8 cellular contexts compared by ENCODE assay signal in genomic region chr1:160219062-160219929, GRCh38. TPM values are rescaled to one million over a fixed set of nuclear protein-coding genes. Genes with fewer than 3 reads are reported as not detected.
DNase-seq lines count a peak whose midpoint lies in the region; TF ChIP-seq lines count a peak whose summit lies in the region.

No MANE protein-coding gene starts in this region.

- no peak for TF ChIP-seq POLR2A in ovary (IDR thresholded peaks at IDR 0.05)

- in situ Hi-C loops in SK-MEL-5 (cut with HindIII; ENCODE audit: low pct_unique_long_range_greater_than_20kb, low sequenced_read_pairs) = no loop called here

- no peaks in the 10 kb centered on the region for H3K36me3 ChIP-seq in ovary

- no peaks in the 10 kb centered on the region for H3K4me1 Mint-ChIP-seq in activated naive CD4-positive, alpha-beta T cell treated with anti-CD3 and anti-CD28 coated beads, Interleukin-2, amount 10 ng/mL, durations not matched to agents 7 days and 5 days
- no peaks in the 10 kb centered on the region for H3K4me1 Mint-ChIP-seq in activated T-helper 2 cell treated with anti-CD3 and anti-CD28 coated beads, Interferon-gamma antibody, Interleukin-2, Interleukin-4, amounts not matched to agents 10 μg/mL and 5 μg/mL and 100 μg/mL, durations not matched to agents 14 hours and 24 hours and 36 hours (ENCODE audit: low read depth)

- peak overlapping the region; percentile 15 for H3K27ac Mint-ChIP-seq in activated naive CD4-positive, alpha-beta T cell treated with anti-CD3 and anti-CD28 coated beads, Interleukin-2, amount 10 ng/mL, durations not matched to agents 7 days and 5 days
- no peak overlapping the region for H3K27ac Mint-ChIP-seq in activated T-helper 2 cell treated with anti-CD3 and anti-CD28 coated beads, Interferon-gamma antibody, Interleukin-2, Interleukin-4, amounts not matched to agents 10 μg/mL and 5 μg/mL and 100 μg/mL, durations not matched to agents 14 hours and 24 hours and 36 hours

- no peak for TF ChIP-seq EP300 in ovary (IDR thresholded peaks at IDR 0.05)

- H3K4me1 ChIP-seq in ovary (ENCODE audit: insufficient read depth) = peaks cover 2% of the 10 kb centered on the region

- no peaks in the 10 kb centered on the region for H3K9me3 Mint-ChIP-seq in activated naive CD4-positive, alpha-beta T cell treated with anti-CD3 and anti-CD28 coated beads, Interleukin-2, amount 10 ng/mL, durations not matched to agents 7 days and 5 days
- no peaks in the 10 kb centered on the region for H3K9me3 Mint-ChIP-seq in activated T-helper 2 cell treated with anti-CD3 and anti-CD28 coated beads, Interferon-gamma antibody, Interleukin-2, Interleukin-4, amounts not matched to agents 10 μg/mL and 5 μg/mL and 100 μg/mL, durations not matched to agents 14 hours and 24 hours and 36 hours

- no peak overlapping the region for H3K4me3 Mint-ChIP-seq in activated naive CD4-positive, alpha-beta T cell treated with anti-CD3 and anti-CD28 coated beads, Interleukin-2, amount 10 ng/mL, durations not matched to agents 7 days and 5 days
- H3K4me3 Mint-ChIP-seq in activated T-helper 2 cell treated with anti-CD3 and anti-CD28 coated beads, Interferon-gamma antibody, Interleukin-2, Interleukin-4, amounts not matched to agents 10 μg/mL and 5 μg/mL and 100 μg/mL, durations not matched to agents 14 hours and 24 hours and 36 hours (ENCODE audit: low read depth) = no peak overlapping the region

- H3K27me3 Mint-ChIP-seq in activated naive CD4-positive, alpha-beta T cell treated with anti-CD3 and anti-CD28 coated beads, Interleukin-2, amount 10 ng/mL, durations not matched to agents 7 days and 5 days = no peaks in the 10 kb centered on the region
- H3K27me3 Mint-ChIP-seq in activated T-helper 2 cell treated with anti-CD3 and anti-CD28 coated beads, Interferon-gamma antibody, Interleukin-2, Interleukin-4, amounts not matched to agents 10 μg/mL and 5 μg/mL and 100 μg/mL, durations not matched to agents 14 hours and 24 hours and 36 hours (ENCODE audit: low read depth) = no peaks in the 10 kb centered on the region

- no peak for DNase-seq in activated naive CD4-positive, alpha-beta T cell treated with anti-CD3 and anti-CD28 coated beads, Interleukin-2, amount 10 ng/mL, durations not matched to agents 7 days and 5 days
- DNase-seq in activated naive CD4-positive, alpha-beta T cell (lab: John Stamatoyannopoulos, UW) = no peak
- peak; percentile 71 for DNase-seq in SK-MEL-5 (ENCODE audit: low read depth, low spot score)
- DNase-seq in fibroblast of villous mesenchyme (ENCODE audit: low read depth) = peak; percentile 77
- DNase-seq in ovary = peak in 4 of 5 donors; percentile 40 to 62 (median 56)
- no peak for DNase-seq in activated T-helper 2 cell treated with anti-CD3 and anti-CD28 coated beads, Interferon-gamma antibody, Interleukin-2, Interleukin-4, amounts not matched to agents 10 μg/mL and 5 μg/mL and 100 μg/mL, durations not matched to agents 14 hours and 24 hours and 36 hours (ENCODE audit: low spot score)
- no peak for DNase-seq in NCI-H2029 treated with DMSO at 0.1 percent for 48 hours (lab: John Stamatoyannopoulos, UW)
- no peak for DNase-seq in NCI-H748 treated with DMSO at 0.1 percent for 48 hours (lab: John Stamatoyannopoulos, UW)

- H3K27ac ChIP-seq in ovary = peak overlapping the region in 1 of 2 donors; percentile 26

- H3K27me3 ChIP-seq in ovary = no peaks in the 10 kb centered on the region

- TF ChIP-seq CTCF in fibroblast of villous mesenchyme (IDR thresholded peaks at IDR 0.05; ENCODE audit: insufficient read depth, low read depth, low read length) (peak; percentile 74), ovary (IDR thresholded peaks at IDR 0.05) (peak; percentile 12 to 50 (median 33))

- H3K9me3 ChIP-seq in ovary = no peaks in the 10 kb centered on the region

- 40 to 49% (median 43%) methylated on average over 4 of the region's 4 CpGs for WGBS in ovary, 3 donors

- CTCF ChIA-PET in activated naive CD4-positive, alpha-beta T cell treated with anti-CD3 and anti-CD28 coated beads, Interleukin-2, amount 10 ng/mL, durations not matched to agents 7 days and 5 days (lab: Charles Lee) = interaction anchor here (1.0 to 2.7 kb wide), 14 partner anchors 10 to 157 kb away, joined by 3 to 10 read pairs (median 3); no protein-coding TSS in a partner anchor

- H3K4me3 ChIP-seq in fibroblast of villous mesenchyme (ENCODE audit: low read depth, low read length) (no peak overlapping the region), ovary (no peak overlapping the region)

- intact Hi-C loops in ovary (cut with DNase I) = loop anchor here in 2 of 4 donors (2.0 to 5.0 kb wide), 2 partner anchors 26 to 117 kb away; no protein-coding TSS in a partner anchor
- intact Hi-C loops in activated T-helper 2 cell treated with anti-CD3 and anti-CD28 coated beads, Interferon-gamma antibody, Interleukin-2, Interleukin-4, amounts not matched to agents 10 μg/mL and 5 μg/mL and 100 μg/mL, durations not matched to agents 14 hours and 24 hours and 36 hours (cut with micrococcal nuclease) = no loop called here

- H3K36me3 Mint-ChIP-seq in activated naive CD4-positive, alpha-beta T cell treated with anti-CD3 and anti-CD28 coated beads, Interleukin-2, amount 10 ng/mL, durations not matched to agents 7 days and 5 days = peaks cover 63% of the 10 kb centered on the region
- peaks cover 92% of the 10 kb centered on the region for H3K36me3 Mint-ChIP-seq in activated T-helper 2 cell treated with anti-CD3 and anti-CD28 coated beads, Interferon-gamma antibody, Interleukin-2, Interleukin-4, amounts not matched to agents 10 μg/mL and 5 μg/mL and 100 μg/mL, durations not matched to agents 14 hours and 24 hours and 36 hours (ENCODE audit: low read depth)

RNA-seq across cellular contexts. Expression of gene PEA15, which starts 14.1 kb away (rescaled TPM):
- total RNA-seq in SK-MEL-5 (2014; rRNA removed; shearing (Covaris generic)) = 51.9 and 59.8 TPM in 2 replicates
- 102 and 128 TPM in 2 replicates for polyA plus RNA-seq in SK-MEL-5 (2015; cell fraction: cytosol; rRNA removed)
- polyA plus RNA-seq in SK-MEL-5 (2015; cell fraction: nucleus; rRNA removed) = 19.7 and 40.9 TPM in 2 replicates
- total RNA-seq in fibroblast of villous mesenchyme (118 and 138 TPM in 2 replicates), ovary (100 to 1,000 TPM in 5 of 7 donors, 10 to 100 TPM in 2; 38.4 to 137 (median 135) TPM)
- 100 to 1,000 TPM; 137 to 530 TPM for polyA plus RNA-seq in ovary
- 61.0 and 61.7 TPM in 2 replicates for total RNA-seq in activated T-helper 2 cell treated with anti-CD3 and anti-CD28 coated beads, Interferon-gamma antibody, Interleukin-2, Interleukin-4, amounts not matched to agents 10 μg/mL and 5 μg/mL and 100 μg/mL, durations not matched to agents 14 hours and 24 hours and 36 hours

RNA-seq across cellular contexts. Expression of gene CASQ1, which starts 28.9 kb away (rescaled TPM):
- not detected in 2 replicates for total RNA-seq in SK-MEL-5 (2014; rRNA removed; shearing (Covaris generic))
- not detected in 2 replicates for polyA plus RNA-seq in SK-MEL-5 (2015; cell fraction: cytosol; rRNA removed)
- 0.99 TPM in 1 of 2 replicates, not detected in the other for polyA plus RNA-seq in SK-MEL-5 (2015; cell fraction: nucleus; rRNA removed)
- total RNA-seq in fibroblast of villous mesenchyme (not detected in 2 replicates), ovary (under 1 TPM in 4 of 7 donors, not detected in 3; 0.15 to 0.61 (median 0.43) TPM)
- polyA plus RNA-seq in ovary = under 1 TPM; 0.06 to 0.92 TPM
- 0.30 and 0.37 TPM in 2 replicates for total RNA-seq in activated T-helper 2 cell treated with anti-CD3 and anti-CD28 coated beads, Interferon-gamma antibody, Interleukin-2, Interleukin-4, amounts not matched to agents 10 μg/mL and 5 μg/mL and 100 μg/mL, durations not matched to agents 14 hours and 24 hours and 36 hours

RNA-seq across cellular contexts. Expression of gene DCAF8, which starts 43.1 kb away (rescaled TPM):
- total RNA-seq in SK-MEL-5 (2014; rRNA removed; shearing (Covaris generic)) = 61.5 and 62.1 TPM in 2 replicates
- 56.4 and 64.5 TPM in 2 replicates for polyA plus RNA-seq in SK-MEL-5 (2015; cell fraction: cytosol; rRNA removed)
- polyA plus RNA-seq in SK-MEL-5 (2015; cell fraction: nucleus; rRNA removed) = 650 and 810 TPM in 2 replicates
- total RNA-seq in fibroblast of villous mesenchyme (68.6 and 75.1 TPM in 2 replicates), ovary (100 to 1,000 TPM in 5 of 7 donors, 10 to 100 TPM in 2; 85.2 to 133 (median 104) TPM)
- polyA plus RNA-seq in ovary = 100 to 1,000 TPM in 1 of 2 donors, 10 to 100 TPM in 1; 99.0 to 147 TPM
- 132 and 143 TPM in 2 replicates for total RNA-seq in activated T-helper 2 cell treated with anti-CD3 and anti-CD28 coated beads, Interferon-gamma antibody, Interleukin-2, Interleukin-4, amounts not matched to agents 10 μg/mL and 5 μg/mL and 100 μg/mL, durations not matched to agents 14 hours and 24 hours and 36 hours

Comparison
In these comparisons a context has a peak if more than half of its experiments do, and no peak if none do; other contexts are left out.
1. DNase-seq: peak in SK-MEL-5 (single experiment), fibroblast of villous mesenchyme (single experiment) and ovary (4 of 5); none in activated naive CD4-positive, alpha-beta T cell treated with anti-CD3 and anti-CD28 coated beads, Interleukin-2, amount 10 ng/mL, durations not matched to agents 7 days and 5 days (single experiment), activated naive CD4-positive, alpha-beta T cell (0 of 4), activated T-helper 2 cell treated with anti-CD3 and anti-CD28 coated beads, Interferon-gamma antibody, Interleukin-2, Interleukin-4, amounts not matched to agents 10 μg/mL and 5 μg/mL and 100 μg/mL, durations not matched to agents 14 hours and 24 hours and 36 hours (single experiment), NCI-H2029 treated with DMSO at 0.1 percent for 48 hours (single experiment) and NCI-H748 treated with DMSO at 0.1 percent for 48 hours (single experiment).